In the genomic region with DNA sequence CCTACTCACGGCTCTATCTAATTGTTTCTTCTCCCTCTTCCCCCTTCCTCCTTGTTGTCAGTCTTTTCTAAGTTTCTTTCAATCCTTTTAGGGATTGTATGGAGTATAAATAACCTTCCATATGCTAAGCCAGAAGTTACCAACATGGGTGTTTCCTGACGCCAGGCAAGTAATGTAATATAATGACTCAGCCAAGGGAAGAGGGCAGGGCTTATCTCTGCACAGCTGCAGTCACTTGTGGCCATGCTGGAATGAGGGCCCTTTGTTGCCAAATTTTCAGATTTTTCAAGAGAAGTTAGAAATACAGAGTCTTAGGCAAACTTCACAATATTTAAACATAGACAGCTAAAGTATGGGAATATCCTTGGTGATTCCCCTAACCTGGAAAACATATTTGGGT, we compare ENCODE assay signal across 9 cellular contexts.
A peak's percentile ranks its signal among the peaks of the same experiment; 100 is the strongest.
DNase-seq lines count a peak whose midpoint lies in the region; ATAC-seq and TF ChIP-seq lines count a peak whose summit lies in the region.
"Had no signal": no experiment of that assay in that cellular context is flagged by ENCODE, and none has a peak within 500 bp of the region (broad histone marks: within the 10 kb centered on the region; RNA-seq: fewer than 3 reads in every experiment).

No MANE protein-coding gene starts in this region.

- H3K27ac Mint-ChIP-seq in type B pancreatic cell: no peak overlapping the region

- H3K36me3 ChIP-seq in left ventricle myocardium inferior: no peaks in the 10 kb centered on the region

- H3K9me3 ChIP-seq in left ventricle myocardium inferior (replicated peaks): no peaks in the 10 kb centered on the region

- peaks cover 32% of the 10 kb centered on the region for H3K4me1 ChIP-seq in left ventricle myocardium inferior

- H3K27me3 ChIP-seq in left ventricle myocardium inferior (ENCODE audit: low read depth): no peaks in the 10 kb centered on the region

- peaks cover 25% of the 10 kb centered on the region for H3K4me1 Mint-ChIP-seq in type B pancreatic cell (ENCODE audit: unreplicated experiment)

- TF ChIP-seq CTCF in left ventricle myocardium inferior (IDR thresholded peaks at IDR 0.05; ENCODE audit: borderline replicate concordance) (no peak), type B pancreatic cell (conservative IDR thresholded peaks at IDR 0.05) (no peak)

- intact Hi-C loops in left cardiac atrium (cut with DNase I): no loop called here
- intact Hi-C loops in left ventricle myocardium inferior (cut with micrococcal nuclease): no loop called here

- ATAC-seq in left cardiac atrium (peak; percentile 47 to 77), GM18909 (IDR thresholded peaks at IDR 0.05; ENCODE audit: poor library complexity, unreplicated experiment) (no peak)

- no peak overlapping the region for H3K4me3 ChIP-seq in left ventricle myocardium inferior

- DNase-seq in left cardiac atrium (no peak), left ventricle myocardium inferior (no peak), RPMI7951 (ENCODE audit: low read depth) (peak; percentile 69), fibroblast of gingiva (ENCODE audit: low read depth) (peak; percentile 77), type B pancreatic cell (ENCODE audit: extremely low spot score, unreplicated experiment) (no peak), HuH-7.5 (ENCODE audit: low spot score) (no peak)
- DNase-seq in stimulated activated naive CD4-positive, alpha-beta T cell (lab: John Stamatoyannopoulos, UW): no peak
- DNase-seq: NCI-H748 treated with DMSO at 0.1 percent for 48 hours had no signal

- H3K27me3 Mint-ChIP-seq in type B pancreatic cell: no peaks in the 10 kb centered on the region

- H3K4me3 Mint-ChIP-seq in type B pancreatic cell: peak overlapping the region; percentile 33

- H3K9me3 Mint-ChIP-seq in type B pancreatic cell: no peaks in the 10 kb centered on the region

- H3K27ac ChIP-seq in left ventricle myocardium inferior (replicated peaks): no peak overlapping the region

- no peaks in the 10 kb centered on the region for H3K36me3 Mint-ChIP-seq in type B pancreatic cell

Comparison
In these comparisons a context has a peak if more than half of its experiments do, and no peak if none do; other contexts are left out.
1. DNase-seq: peak in RPMI7951 (single experiment) and fibroblast of gingiva (single experiment); none in left cardiac atrium (single experiment), left ventricle myocardium inferior (single experiment), type B pancreatic cell (single experiment), stimulated activated naive CD4-positive, alpha-beta T cell (0 of 6) and HuH-7.5 (single experiment).